1 cellular context compared by ENCODE assay signal in the genomic region with DNA sequence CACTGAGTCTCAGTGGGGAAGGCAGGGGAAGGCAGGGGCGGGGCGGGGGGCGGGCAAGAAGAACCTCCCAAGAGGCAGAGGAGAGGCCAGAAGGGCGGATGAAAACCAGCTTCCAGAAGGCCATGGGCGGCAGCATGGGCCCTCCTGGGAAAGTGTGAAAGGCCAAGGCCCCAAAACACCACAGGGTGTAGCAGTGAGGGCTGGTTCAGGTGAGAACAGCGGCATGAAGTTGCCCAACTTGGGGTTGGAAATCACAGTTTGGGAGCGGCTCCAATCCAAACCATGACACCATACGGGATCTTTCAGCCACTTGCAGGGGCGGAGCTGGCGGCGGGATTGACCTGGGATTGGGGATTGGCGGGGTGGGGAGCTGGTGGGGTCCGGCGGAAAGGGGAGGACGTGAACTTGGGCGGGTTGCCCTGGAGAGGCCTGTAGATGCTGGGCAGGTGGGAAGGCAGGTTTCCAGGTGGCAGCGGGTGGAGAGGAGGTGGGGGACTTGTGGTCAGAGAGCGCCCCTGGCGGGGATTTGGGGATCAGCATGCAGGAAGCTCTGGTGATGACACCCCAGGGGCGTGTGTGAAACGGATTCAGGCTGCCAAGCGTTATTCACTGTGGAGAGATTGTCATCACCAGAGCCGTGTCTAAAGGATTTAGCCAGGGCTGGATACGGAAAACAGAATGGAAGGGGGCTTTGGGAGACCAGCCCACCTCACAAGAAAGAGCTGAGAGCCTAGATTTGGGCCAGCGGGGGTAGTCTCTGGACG.
TF ChIP-seq lines count a peak whose summit lies in the region.

No MANE protein-coding gene starts in this region.

TF ChIP-seq in K562, 482 proteins besides CTCF, POLR2A, EP300 and RAD21 (continued from another document and continues in another):
- TF ChIP-seq ETV1 (tag; conservative IDR thresholded peaks at IDR 0.05; ENCODE audit: low read depth) (0 out of 2 replicates have a peak, but pooled peaks have one; percentile 51), DPF2 (IDR thresholded peaks at IDR 0.05) (peak; percentile 65), SP1 (CRISPR knock-in tag; IDR thresholded peaks at IDR 0.05) (no peak), ZNF785 (CRISPR knock-in tag; IDR thresholded peaks at IDR 0.05) (no peak), HCFC1 (IDR thresholded peaks at IDR 0.05; ENCODE audit: low read depth, low read length) (0 out of 2 replicates have a peak, but pooled peaks have one; percentile 2), CBX5 (IDR thresholded peaks at IDR 0.05; ENCODE audit: borderline replicate concordance, low read depth) (no peak), NRF1 (conservative IDR thresholded peaks at IDR 0.05 in 1 of 2, IDR thresholded peaks at IDR 0.05 in 1 of 2) (no peak), ZFX (CRISPR knock-in tag; IDR thresholded peaks at IDR 0.05) (no peak), MEF2D (tag; conservative IDR thresholded peaks at IDR 0.05; ENCODE audit: low read depth) (no peak), ZNF239 (CRISPR knock-in tag; IDR thresholded peaks at IDR 0.05) (no peak), HDGF (IDR thresholded peaks at IDR 0.05) (no peak), DIDO1 (tag; IDR thresholded peaks at IDR 0.05; ENCODE audit: low read depth) (no peak), GABPB1 (CRISPR knock-in tag; IDR thresholded peaks at IDR 0.05) (no peak), ZFPM2 (CRISPR knock-in tag; IDR thresholded peaks at IDR 0.05) (no peak), RCOR1 (IDR thresholded peaks at IDR 0.05; ENCODE audit: borderline replicate concordance in 1 of 2, low read depth in 2 of 2, low read length in 2 of 2) (peak in 1 of 2 experiments; percentile 77; a peak in 1 of 4 replicates), YY1 (IDR thresholded peaks at IDR 0.05; ENCODE audit: borderline replicate concordance in 1 of 3, control insufficient read depth in 1 of 3, extremely low read depth in 1 of 3, insufficient read depth in 3 of 3, insufficient read length in 1 of 3, insufficient replicate concordance in 2 of 3, low read depth in 1 of 3, low read length in 2 of 3) (no peak), SMAD4 (CRISPR knock-in tag; conservative IDR thresholded peaks at IDR 0.05) (0 out of 2 replicates have a peak, but pooled peaks have one; percentile 15), STAT5A (IDR thresholded peaks at IDR 0.05; ENCODE audit: borderline replicate concordance, low read length) (no peak), NFIX (CRISPR knock-in tag; IDR thresholded peaks at IDR 0.05; ENCODE audit: low read depth) (no peak), MYNN (IDR thresholded peaks at IDR 0.05) (no peak), MYNN (CRISPR knock-in tag; IDR thresholded peaks at IDR 0.05) (no peak), CEBPG (CRISPR knock-in tag; IDR thresholded peaks at IDR 0.05) (peak; percentile 82), CEBPG (tag; conservative IDR thresholded peaks at IDR 0.05 in 1 of 2, IDR thresholded peaks at IDR 0.05 in 1 of 2) (peak in 1 of 2 experiments; percentile 71; a peak in 2 of 4 replicates), ELF4 (CRISPR knock-in tag; IDR thresholded peaks at IDR 0.05) (no peak), ZNF41 (CRISPR knock-in tag; conservative IDR thresholded peaks at IDR 0.05) (no peak), CXXC5 (CRISPR knock-in tag; IDR thresholded peaks at IDR 0.05) (peak; percentile 31; the same call in 1 of the 2 replicates), KLF6 (CRISPR knock-in tag; IDR thresholded peaks at IDR 0.05; ENCODE audit: borderline replicate concordance) (no peak), ZNF444 (CRISPR knock-in tag; IDR thresholded peaks at IDR 0.05) (no peak), ILF3 (IDR thresholded peaks at IDR 0.05; ENCODE audit: borderline replicate concordance) (no peak), POLR2AphosphoS5 (IDR thresholded peaks at IDR 0.05; ENCODE audit: control insufficient read depth, insufficient read depth, low read depth, low read length) (no peak), ZNF445 (CRISPR knock-in tag; IDR thresholded peaks at IDR 0.05; ENCODE audit: low read depth) (no peak), HDAC1 (IDR thresholded peaks at IDR 0.05) (peak in 1 of 2 experiments; percentile 48; a peak in 1 of 4 replicates), OTX1 (CRISPR knock-in tag; IDR thresholded peaks at IDR 0.05) (0 out of 2 replicates have a peak, but pooled peaks have one; percentile 26), CCNT2 (IDR thresholded peaks at IDR 0.05; ENCODE audit: borderline replicate concordance, extremely low read depth, insufficient read length, low read depth, low read length) (no peak), ARHGAP35 (IDR thresholded peaks at IDR 0.05; ENCODE audit: partially characterized antibody) (no peak), ZNF699 (CRISPR knock-in tag; IDR thresholded peaks at IDR 0.05; ENCODE audit: insufficient replicate concordance) (no peak), ZEB2 (IDR thresholded peaks at IDR 0.05) (peak; percentile 69), CHD1 (IDR thresholded peaks at IDR 0.05; ENCODE audit: low read length) (no peak), ZNF589 (CRISPR knock-in tag; IDR thresholded peaks at IDR 0.05; ENCODE audit: low read depth) (no peak), L3MBTL2 (IDR thresholded peaks at IDR 0.05) (no peak)
- TF ChIP-seq, protein P1, sequence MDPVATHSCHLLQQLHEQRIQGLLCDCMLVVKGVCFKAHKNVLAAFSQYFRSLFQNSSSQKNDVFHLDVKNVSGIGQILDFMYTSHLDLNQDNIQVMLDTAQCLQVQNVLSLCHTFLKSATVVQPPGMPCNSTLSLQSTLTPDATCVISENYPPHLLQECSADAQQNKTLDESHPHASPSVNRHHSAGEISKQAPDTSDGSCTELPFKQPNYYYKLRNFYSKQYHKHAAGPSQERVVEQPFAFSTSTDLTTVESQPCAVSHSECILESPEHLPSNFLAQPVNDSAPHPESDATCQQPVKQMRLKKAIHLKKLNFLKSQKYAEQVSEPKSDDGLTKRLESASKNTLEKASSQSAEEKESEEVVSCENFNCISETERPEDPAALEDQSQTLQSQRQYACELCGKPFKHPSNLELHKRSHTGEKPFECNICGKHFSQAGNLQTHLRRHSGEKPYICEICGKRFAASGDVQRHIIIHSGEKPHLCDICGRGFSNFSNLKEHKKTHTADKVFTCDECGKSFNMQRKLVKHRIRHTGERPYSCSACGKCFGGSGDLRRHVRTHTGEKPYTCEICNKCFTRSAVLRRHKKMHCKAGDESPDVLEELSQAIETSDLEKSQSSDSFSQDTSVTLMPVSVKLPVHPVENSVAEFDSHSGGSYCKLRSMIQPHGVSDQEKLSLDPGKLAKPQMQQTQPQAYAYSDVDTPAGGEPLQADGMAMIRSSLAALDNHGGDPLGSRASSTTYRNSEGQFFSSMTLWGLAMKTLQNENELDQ (CRISPR knock-in tag; IDR thresholded peaks at IDR 0.05; ENCODE audit: borderline replicate concordance) = no peak
- TF ChIP-seq, protein P2, sequence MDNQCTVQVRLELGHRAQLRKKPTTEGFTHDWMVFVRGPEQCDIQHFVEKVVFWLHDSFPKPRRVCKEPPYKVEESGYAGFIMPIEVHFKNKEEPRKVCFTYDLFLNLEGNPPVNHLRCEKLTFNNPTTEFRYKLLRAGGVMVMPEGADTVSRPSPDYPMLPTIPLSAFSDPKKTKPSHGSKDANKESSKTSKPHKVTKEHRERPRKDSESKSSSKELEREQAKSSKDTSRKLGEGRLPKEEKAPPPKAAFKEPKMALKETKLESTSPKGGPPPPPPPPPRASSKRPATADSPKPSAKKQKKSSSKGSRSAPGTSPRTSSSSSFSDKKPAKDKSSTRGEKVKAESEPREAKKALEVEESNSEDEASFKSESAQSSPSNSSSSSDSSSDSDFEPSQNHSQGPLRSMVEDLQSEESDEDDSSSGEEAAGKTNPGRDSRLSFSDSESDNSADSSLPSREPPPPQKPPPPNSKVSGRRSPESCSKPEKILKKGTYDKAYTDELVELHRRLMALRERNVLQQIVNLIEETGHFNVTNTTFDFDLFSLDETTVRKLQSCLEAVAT (IDR thresholded peaks at IDR 0.05) = peak in 1 of 2 experiments; percentile 66; a peak in 2 of 4 replicates
- TF ChIP-seq, protein P3, sequence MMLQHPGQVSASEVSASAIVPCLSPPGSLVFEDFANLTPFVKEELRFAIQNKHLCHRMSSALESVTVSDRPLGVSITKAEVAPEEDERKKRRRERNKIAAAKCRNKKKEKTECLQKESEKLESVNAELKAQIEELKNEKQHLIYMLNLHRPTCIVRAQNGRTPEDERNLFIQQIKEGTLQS (IDR thresholded peaks at IDR 0.05) = peak; percentile 83
- TF ChIP-seq, protein P3 (CRISPR knock-in tag; conservative IDR thresholded peaks at IDR 0.05) = no peak
- TF ChIP-seq, protein P4, sequence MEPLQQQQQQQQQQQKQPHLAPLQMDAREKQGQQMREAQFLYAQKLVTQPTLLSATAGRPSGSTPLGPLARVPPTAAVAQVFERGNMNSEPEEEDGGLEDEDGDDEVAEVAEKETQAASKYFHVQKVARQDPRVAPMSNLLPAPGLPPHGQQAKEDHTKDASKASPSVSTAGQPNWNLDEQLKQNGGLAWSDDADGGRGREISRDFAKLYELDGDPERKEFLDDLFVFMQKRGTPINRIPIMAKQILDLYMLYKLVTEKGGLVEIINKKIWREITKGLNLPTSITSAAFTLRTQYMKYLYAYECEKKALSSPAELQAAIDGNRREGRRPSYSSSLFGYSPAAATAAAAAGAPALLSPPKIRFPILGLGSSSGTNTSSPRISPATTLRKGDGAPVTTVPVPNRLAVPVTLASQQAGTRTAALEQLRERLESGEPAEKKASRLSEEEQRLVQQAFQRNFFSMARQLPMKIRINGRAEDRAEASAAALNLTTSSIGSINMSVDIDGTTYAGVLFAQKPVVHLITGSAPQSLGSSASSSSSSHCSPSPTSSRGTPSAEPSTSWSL (CRISPR knock-in tag; IDR thresholded peaks at IDR 0.05; ENCODE audit: borderline replicate concordance) = no peak
- TF ChIP-seq, protein P5, sequence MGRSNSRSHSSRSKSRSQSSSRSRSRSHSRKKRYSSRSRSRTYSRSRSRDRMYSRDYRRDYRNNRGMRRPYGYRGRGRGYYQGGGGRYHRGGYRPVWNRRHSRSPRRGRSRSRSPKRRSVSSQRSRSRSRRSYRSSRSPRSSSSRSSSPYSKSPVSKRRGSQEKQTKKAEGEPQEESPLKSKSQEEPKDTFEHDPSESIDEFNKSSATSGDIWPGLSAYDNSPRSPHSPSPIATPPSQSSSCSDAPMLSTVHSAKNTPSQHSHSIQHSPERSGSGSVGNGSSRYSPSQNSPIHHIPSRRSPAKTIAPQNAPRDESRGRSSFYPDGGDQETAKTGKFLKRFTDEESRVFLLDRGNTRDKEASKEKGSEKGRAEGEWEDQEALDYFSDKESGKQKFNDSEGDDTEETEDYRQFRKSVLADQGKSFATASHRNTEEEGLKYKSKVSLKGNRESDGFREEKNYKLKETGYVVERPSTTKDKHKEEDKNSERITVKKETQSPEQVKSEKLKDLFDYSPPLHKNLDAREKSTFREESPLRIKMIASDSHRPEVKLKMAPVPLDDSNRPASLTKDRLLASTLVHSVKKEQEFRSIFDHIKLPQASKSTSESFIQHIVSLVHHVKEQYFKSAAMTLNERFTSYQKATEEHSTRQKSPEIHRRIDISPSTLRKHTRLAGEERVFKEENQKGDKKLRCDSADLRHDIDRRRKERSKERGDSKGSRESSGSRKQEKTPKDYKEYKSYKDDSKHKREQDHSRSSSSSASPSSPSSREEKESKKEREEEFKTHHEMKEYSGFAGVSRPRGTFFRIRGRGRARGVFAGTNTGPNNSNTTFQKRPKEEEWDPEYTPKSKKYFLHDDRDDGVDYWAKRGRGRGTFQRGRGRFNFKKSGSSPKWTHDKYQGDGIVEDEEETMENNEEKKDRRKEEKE (IDR thresholded peaks at IDR 0.05; ENCODE audit: borderline replicate concordance in 1 of 2, control insufficient read depth in 1 of 2, low read depth in 2 of 2, low read length in 1 of 2) = no peak
- TF ChIP-seq, protein P6, sequence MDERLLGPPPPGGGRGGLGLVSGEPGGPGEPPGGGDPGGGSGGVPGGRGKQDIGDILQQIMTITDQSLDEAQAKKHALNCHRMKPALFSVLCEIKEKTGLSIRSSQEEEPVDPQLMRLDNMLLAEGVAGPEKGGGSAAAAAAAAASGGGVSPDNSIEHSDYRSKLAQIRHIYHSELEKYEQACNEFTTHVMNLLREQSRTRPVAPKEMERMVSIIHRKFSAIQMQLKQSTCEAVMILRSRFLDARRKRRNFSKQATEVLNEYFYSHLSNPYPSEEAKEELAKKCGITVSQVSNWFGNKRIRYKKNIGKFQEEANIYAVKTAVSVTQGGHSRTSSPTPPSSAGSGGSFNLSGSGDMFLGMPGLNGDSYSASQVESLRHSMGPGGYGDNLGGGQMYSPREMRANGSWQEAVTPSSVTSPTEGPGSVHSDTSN (CRISPR knock-in tag; IDR thresholded peaks at IDR 0.05; ENCODE audit: low read depth) = no peak
- TF ChIP-seq, protein P6 (tag; conservative IDR thresholded peaks at IDR 0.05; ENCODE audit: low read depth) = peak; percentile 42; the same call in 1 of the 2 replicates
- TF ChIP-seq, protein P7, sequence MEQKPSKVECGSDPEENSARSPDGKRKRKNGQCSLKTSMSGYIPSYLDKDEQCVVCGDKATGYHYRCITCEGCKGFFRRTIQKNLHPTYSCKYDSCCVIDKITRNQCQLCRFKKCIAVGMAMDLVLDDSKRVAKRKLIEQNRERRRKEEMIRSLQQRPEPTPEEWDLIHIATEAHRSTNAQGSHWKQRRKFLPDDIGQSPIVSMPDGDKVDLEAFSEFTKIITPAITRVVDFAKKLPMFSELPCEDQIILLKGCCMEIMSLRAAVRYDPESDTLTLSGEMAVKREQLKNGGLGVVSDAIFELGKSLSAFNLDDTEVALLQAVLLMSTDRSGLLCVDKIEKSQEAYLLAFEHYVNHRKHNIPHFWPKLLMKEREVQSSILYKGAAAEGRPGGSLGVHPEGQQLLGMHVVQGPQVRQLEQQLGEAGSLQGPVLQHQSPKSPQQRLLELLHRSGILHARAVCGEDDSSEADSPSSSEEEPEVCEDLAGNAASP (IDR thresholded peaks at IDR 0.05) = no peak
- TF ChIP-seq, protein P8, sequence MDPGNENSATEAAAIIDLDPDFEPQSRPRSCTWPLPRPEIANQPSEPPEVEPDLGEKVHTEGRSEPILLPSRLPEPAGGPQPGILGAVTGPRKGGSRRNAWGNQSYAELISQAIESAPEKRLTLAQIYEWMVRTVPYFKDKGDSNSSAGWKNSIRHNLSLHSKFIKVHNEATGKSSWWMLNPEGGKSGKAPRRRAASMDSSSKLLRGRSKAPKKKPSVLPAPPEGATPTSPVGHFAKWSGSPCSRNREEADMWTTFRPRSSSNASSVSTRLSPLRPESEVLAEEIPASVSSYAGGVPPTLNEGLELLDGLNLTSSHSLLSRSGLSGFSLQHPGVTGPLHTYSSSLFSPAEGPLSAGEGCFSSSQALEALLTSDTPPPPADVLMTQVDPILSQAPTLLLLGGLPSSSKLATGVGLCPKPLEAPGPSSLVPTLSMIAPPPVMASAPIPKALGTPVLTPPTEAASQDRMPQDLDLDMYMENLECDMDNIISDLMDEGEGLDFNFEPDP (CRISPR knock-in tag; IDR thresholded peaks at IDR 0.05) = no peak
